ENCODE assay signal across 14 cellular contexts in genomic region chr1:193085263-193085662, GRCh38. TPM values are rescaled to one million over a fixed set of nuclear protein-coding genes. Genes with fewer than 3 reads are reported as not detected.
DNase-seq lines count a peak whose midpoint lies in the region; FAIRE-seq and TF ChIP-seq lines count a peak whose summit lies in the region.
"Had no signal": no experiment of that assay in that cellular context is flagged by ENCODE, and none has a peak within 500 bp of the region (broad histone marks: within the 10 kb centered on the region; RNA-seq: fewer than 3 reads in every experiment).

No MANE protein-coding gene starts in this region.

- no TSS peak for BruUV-seq in endothelial cell of umbilical vein (replicated peaks; lab: Mats Ljungman, UMichigan)

- H3K4me2 ChIP-seq in endothelial cell of umbilical vein (ENCODE audit: insufficient read depth, low read length), result no peak overlapping the region

- H3K27ac ChIP-seq in left ventricle myocardium inferior (replicated peaks) (peak overlapping the region; percentile 18), endothelial cell of umbilical vein (ENCODE audit: insufficient read depth, low read depth, low read length) (no peak overlapping the region), tibial artery (no peak overlapping the region)

- dilution Hi-C loops in endothelial cell of umbilical vein (cut with MboI; ENCODE audit: extremely low pct_ligation_motif_present, low sequenced_read_pairs), result no loop called here

- no peaks in the 10 kb centered on the region for H4K20me1 ChIP-seq in endothelial cell of umbilical vein (replicated peaks; ENCODE audit: control insufficient read depth, extremely low read depth, insufficient read depth, low read length)

- CTCF ChIA-PET in endothelial cell of umbilical vein (lab: Charles Lee), result interaction anchor here (1.1 to 1.3 kb wide), 2 partner anchors 19 to 20 kb away, joined by 3 read pairs; partner anchors contain the start of gene GLRX2

- POLR2A ChIA-PET in endothelial cell of umbilical vein (lab: Charles Lee), result no interaction called here

- no peaks in the 10 kb centered on the region for H3K79me2 ChIP-seq in endothelial cell of umbilical vein (ENCODE audit: control insufficient read depth, insufficient read depth, low read length)

- no peak overlapping the region for H3K4me3 ChIP-seq in left ventricle myocardium inferior
- H3K4me3 ChIP-seq in endothelial cell of umbilical vein (replicated peaks in 1 of 3; ENCODE audit: insufficient read depth in 1 of 3, low read depth in 1 of 3, low read length in 3 of 3), result no peak overlapping the region
- H3K4me3 ChIP-seq in tibial artery, result no peak overlapping the region

- no peak for FAIRE-seq in endothelial cell of umbilical vein (lab: Jason Lieb, UNC)
- FAIRE-seq: GM12892 had no signal

- H3K36me3 ChIP-seq in left ventricle myocardium inferior (peaks cover 62% of the 10 kb centered on the region), endothelial cell of umbilical vein (ENCODE audit: control insufficient read depth in 2 of 2, extremely low read depth in 1 of 2, insufficient read depth in 2 of 2, low read length in 2 of 2) (peaks cover 9 to 10% of the 10 kb centered on the region in 2 experiments), tibial artery (peaks cover 40 to 59% (median 53%) of the 10 kb centered on the region in 3 donors)

- H3K9ac ChIP-seq in endothelial cell of umbilical vein (replicated peaks; ENCODE audit: extremely low read depth, insufficient read depth, low read length), result no peak overlapping the region

- H2AFZ ChIP-seq in endothelial cell of umbilical vein (ENCODE audit: low read depth, low read length), result no peak overlapping the region

- peaks cover 16% of the 10 kb centered on the region for H3K4me1 ChIP-seq in left ventricle myocardium inferior
- no peaks in the 10 kb centered on the region for H3K4me1 ChIP-seq in endothelial cell of umbilical vein (ENCODE audit: control insufficient read depth, extremely low read depth, insufficient read depth, low read length)
- no peaks in the 10 kb centered on the region for H3K4me1 ChIP-seq in tibial artery
- H3K4me1 ChIP-seq: Caco-2 had no signal

- H3K9me1 ChIP-seq in endothelial cell of umbilical vein (replicated peaks; ENCODE audit: control insufficient read depth, extremely low read depth, insufficient read depth, low read length), result no peaks in the 10 kb centered on the region

- no peaks in the 10 kb centered on the region for H3K9me3 ChIP-seq in left ventricle myocardium inferior (replicated peaks)
- no peaks in the 10 kb centered on the region for H3K9me3 ChIP-seq in endothelial cell of umbilical vein (replicated peaks; ENCODE audit: control insufficient read depth, insufficient read depth, low read length)
- H3K9me3 ChIP-seq in tibial artery, result no peaks in the 10 kb centered on the region
- H3K9me3 ChIP-seq: Caco-2 had no signal

- DNase-seq in left ventricle myocardium inferior (no peak), cardiac septum (ENCODE audit: low spot score) (no peak), NCI-H69 (lab: John Stamatoyannopoulos, UW) (peak; percentile 13), endothelial cell of umbilical vein (ENCODE audit: low read depth, low spot score) (peak; percentile 58), tibial artery (no peak), SKM-1 treated with dmso at 0.1 percent for 144 hours (lab: John Stamatoyannopoulos, UW; ENCODE audit: unreplicated experiment) (no peak)
- DNase-seq in activated effector memory CD4-positive, alpha-beta T cell treated with Interleukin-2 at 50 U/mL for 16 hours, result no peak
- DNase-seq: Caco-2; CD8-positive, alpha-beta T cell; DND-41; GDM1; GOT3; H9 had no signal

- H3K27me3 ChIP-seq in left ventricle myocardium inferior (ENCODE audit: low read depth) (no peaks in the 10 kb centered on the region), endothelial cell of umbilical vein (ENCODE audit: control insufficient read depth in 2 of 2, insufficient read depth in 2 of 2, low read length in 2 of 2) (no peaks in the 10 kb centered on the region), tibial artery (no peaks in the 10 kb centered on the region)

- intact Hi-C loops in left ventricle myocardium inferior (cut with micrococcal nuclease) (no loop called here), cardiac septum (cut with DNase I) (no loop called here), endothelial cell of umbilical vein (cut with micrococcal nuclease) (no loop called here), tibial artery (cut with DNase I; ENCODE audit: low total_unique reads) (no loop called here)

- TF ChIP-seq CTCF in left ventricle myocardium inferior (IDR thresholded peaks at IDR 0.05; ENCODE audit: borderline replicate concordance), result no peak
- no peak for TF ChIP-seq CTCF in endothelial cell of umbilical vein (IDR thresholded peaks at IDR 0.05; ENCODE audit: extremely low read depth in 1 of 2, insufficient read depth in 1 of 2, low read depth in 1 of 2, low read length in 2 of 2)
- TF ChIP-seq CTCF in tibial artery (IDR thresholded peaks at IDR 0.05), result no peak

- TF ChIP-seq POLR2A in endothelial cell of umbilical vein (IDR thresholded peaks at IDR 0.05; ENCODE audit: low read depth, low read length), result no peak

TF ChIP-seq in endothelial cell of umbilical vein, 7 proteins besides CTCF, POLR2A, EP300 and RAD21:
- TF ChIP-seq GATA2 (IDR thresholded peaks at IDR 0.05; ENCODE audit: insufficient read depth, insufficient read length, low read depth, low read length) (no peak), EZH2 (IDR thresholded peaks at IDR 0.05; ENCODE audit: borderline replicate concordance, low read depth, low read length, severe bottlenecking) (no peak), FOS (IDR thresholded peaks at IDR 0.05; ENCODE audit: borderline replicate concordance, insufficient read depth, low read length) (no peak), MAX (IDR thresholded peaks at IDR 0.05; ENCODE audit: insufficient read depth, insufficient read length) (no peak), POLR2AphosphoS5 (IDR thresholded peaks at IDR 0.05; ENCODE audit: insufficient read depth, low read depth, low read length) (no peak), JUN (IDR thresholded peaks at IDR 0.05; ENCODE audit: borderline replicate concordance, insufficient read depth, insufficient read length, low read depth) (no peak), MYC (IDR thresholded peaks at IDR 0.05; ENCODE audit: low read depth, low read length) (no peak)
TF ChIP-seq in endothelial cell of umbilical vein: peak in this region for 0.

RNA-seq across cellular contexts. Expression of gene GLRX2, which starts 20.0 kb away (rescaled TPM):
- total RNA-seq in left ventricle myocardium inferior (31.8 TPM), cardiac septum (29.0 TPM), endothelial cell of umbilical vein (21.5 and 22.2 TPM in 2 replicates)
- 8.1 and 13.1 TPM in 2 replicates for polyA plus RNA-seq in endothelial cell of umbilical vein
- 11.9 and 15.3 TPM in 2 replicates for polyA plus RNA-seq in endothelial cell of umbilical vein (2011; cell fraction: cytosol; rRNA removed)
- 3.5 and 6.7 TPM in 2 replicates for polyA plus RNA-seq in endothelial cell of umbilical vein (2011; cell fraction: nucleus; rRNA removed)
- 13.4 and 34.0 TPM in 2 replicates for polyA plus RNA-seq in endothelial cell of umbilical vein (2012)
- polyA minus RNA-seq in endothelial cell of umbilical vein, result 1.6 and 2.3 TPM in 2 replicates
- 4.8 TPM for polyA minus RNA-seq in endothelial cell of umbilical vein (2011; cell fraction: cytosol; rRNA and poly(A)+ RNA removed)
- polyA minus RNA-seq in endothelial cell of umbilical vein (2011; cell fraction: nucleus; rRNA and poly(A)+ RNA removed), result 2.8 and 3.7 TPM in 2 replicates

RNA-seq across cellular contexts. Expression of gene RO60, which starts 25.9 kb away (rescaled TPM):
- 51.8 TPM for total RNA-seq in left ventricle myocardium inferior
- total RNA-seq in cardiac septum, result 61.6 TPM
- total RNA-seq in endothelial cell of umbilical vein, result 60.3 and 61.8 TPM in 2 replicates
- 10.9 and 11.1 TPM in 2 replicates for polyA plus RNA-seq in endothelial cell of umbilical vein
- polyA plus RNA-seq in endothelial cell of umbilical vein (2011; cell fraction: cytosol; rRNA removed), result 10.0 and 12.5 TPM in 2 replicates
- 16.6 and 18.5 TPM in 2 replicates for polyA plus RNA-seq in endothelial cell of umbilical vein (2011; cell fraction: nucleus; rRNA removed)
- 18.1 and 28.2 TPM in 2 replicates for polyA plus RNA-seq in endothelial cell of umbilical vein (2012)
- polyA minus RNA-seq in endothelial cell of umbilical vein, result 60.6 and 73.4 TPM in 2 replicates
- polyA minus RNA-seq in endothelial cell of umbilical vein (2011; cell fraction: cytosol; rRNA and poly(A)+ RNA removed), result 87.3 TPM
- 46.7 and 58.2 TPM in 2 replicates for polyA minus RNA-seq in endothelial cell of umbilical vein (2011; cell fraction: nucleus; rRNA and poly(A)+ RNA removed)

RNA-seq across cellular contexts. Expression of gene UCHL5, which starts 26.1 kb away (rescaled TPM):
- total RNA-seq in left ventricle myocardium inferior (43.0 TPM), cardiac septum (26.4 TPM), endothelial cell of umbilical vein (45.6 and 50.8 TPM in 2 replicates)
- 6.7 and 9.8 TPM in 2 replicates for polyA plus RNA-seq in endothelial cell of umbilical vein
- 15.0 and 18.0 TPM in 2 replicates for polyA plus RNA-seq in endothelial cell of umbilical vein (2011; cell fraction: cytosol; rRNA removed)
- 18.1 and 20.2 TPM in 2 replicates for polyA plus RNA-seq in endothelial cell of umbilical vein (2011; cell fraction: nucleus; rRNA removed)
- 28.5 and 45.7 TPM in 2 replicates for polyA plus RNA-seq in endothelial cell of umbilical vein (2012)
- polyA minus RNA-seq in endothelial cell of umbilical vein, result 14.6 and 15.0 TPM in 2 replicates
- polyA minus RNA-seq in endothelial cell of umbilical vein (2011; cell fraction: cytosol; rRNA and poly(A)+ RNA removed), result 28.5 TPM
- 29.5 and 31.8 TPM in 2 replicates for polyA minus RNA-seq in endothelial cell of umbilical vein (2011; cell fraction: nucleus; rRNA and poly(A)+ RNA removed)

RNA-seq across cellular contexts. Expression of gene CDC73, which starts 36.6 kb away (rescaled TPM):
- 46.8 TPM for total RNA-seq in left ventricle myocardium inferior
- total RNA-seq in cardiac septum, result 57.7 TPM
- total RNA-seq in endothelial cell of umbilical vein, result 55.3 and 55.8 TPM in 2 replicates
- 5.7 and 9.9 TPM in 2 replicates for polyA plus RNA-seq in endothelial cell of umbilical vein
- polyA plus RNA-seq in endothelial cell of umbilical vein (2011; cell fraction: cytosol; rRNA removed), result 22.1 and 22.7 TPM in 2 replicates
- 22.8 and 28.4 TPM in 2 replicates for polyA plus RNA-seq in endothelial cell of umbilical vein (2011; cell fraction: nucleus; rRNA removed)
- polyA plus RNA-seq in endothelial cell of umbilical vein (2012), result 28.0 and 43.3 TPM in 2 replicates
- polyA minus RNA-seq in endothelial cell of umbilical vein, result 26.2 and 29.8 TPM in 2 replicates
- polyA minus RNA-seq in endothelial cell of umbilical vein (2011; cell fraction: cytosol; rRNA and poly(A)+ RNA removed), result 32.0 TPM
- polyA minus RNA-seq in endothelial cell of umbilical vein (2011; cell fraction: nucleus; rRNA and poly(A)+ RNA removed), result 65.3 and 76.2 TPM in 2 replicates

Comparison
In these comparisons a context has a peak if more than half of its experiments do, and no peak if none do; other contexts are left out.
1. DNase-seq: peak in NCI-H69 (single experiment) and endothelial cell of umbilical vein (single experiment); none in left ventricle myocardium inferior (single experiment), cardiac septum (single experiment), tibial artery (0 of 2), SKM-1 treated with dmso at 0.1 percent for 144 hours (single experiment) and activated effector memory CD4-positive, alpha-beta T cell treated with Interleukin-2 at 50 U/mL for 16 hours (single experiment).